In the genomic region with DNA sequence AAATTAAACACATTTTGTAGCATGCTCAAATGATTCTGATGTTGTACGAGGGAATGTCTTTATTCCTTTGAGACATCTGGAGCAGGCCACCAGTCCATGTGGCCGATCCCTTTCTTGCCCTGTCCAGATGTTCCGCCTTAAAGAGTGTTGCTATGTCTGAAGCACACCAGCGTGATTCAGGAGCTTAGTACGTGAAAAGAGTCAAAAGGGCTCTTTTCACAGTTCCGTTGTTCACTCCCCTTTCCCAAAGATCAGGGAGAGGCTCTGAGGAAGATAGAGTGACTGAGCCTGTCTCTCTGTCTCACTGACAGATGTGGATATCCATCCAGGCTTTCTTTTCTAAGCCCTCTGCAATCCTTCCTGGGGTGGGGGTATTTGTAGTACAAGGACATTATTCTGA, we compare ENCODE assay signal across 1 cellular context.
TF ChIP-seq lines count a peak whose summit lies in the region.

No MANE protein-coding gene starts in this region.

TF ChIP-seq in IMR-90, 13 proteins besides CTCF, POLR2A, EP300 and RAD21 (continued from another document):
- TF ChIP-seq, protein P1, sequence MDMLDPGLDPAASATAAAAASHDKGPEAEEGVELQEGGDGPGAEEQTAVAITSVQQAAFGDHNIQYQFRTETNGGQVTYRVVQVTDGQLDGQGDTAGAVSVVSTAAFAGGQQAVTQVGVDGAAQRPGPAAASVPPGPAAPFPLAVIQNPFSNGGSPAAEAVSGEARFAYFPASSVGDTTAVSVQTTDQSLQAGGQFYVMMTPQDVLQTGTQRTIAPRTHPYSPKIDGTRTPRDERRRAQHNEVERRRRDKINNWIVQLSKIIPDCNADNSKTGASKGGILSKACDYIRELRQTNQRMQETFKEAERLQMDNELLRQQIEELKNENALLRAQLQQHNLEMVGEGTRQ (IDR thresholded peaks at IDR 0.05; ENCODE audit: low read depth, low read length): no peak
TF ChIP-seq in IMR-90: peak in this region for 0.
